ENCODE assay signal across 8 cellular contexts in genomic region chr22:37043828-37044538, GRCh38. TPM values are rescaled to one million over a fixed set of nuclear protein-coding genes. Genes with fewer than 3 reads are reported as not detected.
A peak's percentile ranks its signal among the peaks of the same experiment; 100 is the strongest.
DNase-seq lines count a peak whose midpoint lies in the region; ATAC-seq and TF ChIP-seq lines count a peak whose summit lies in the region.

No MANE protein-coding gene starts in this region.

- POLR2A ChIA-PET in activated CD8-positive, alpha-beta T cell treated with anti-CD3 and anti-CD28 coated beads, Interleukin-2, amount 10 ng/mL, durations not matched to agents 7 days and 5 days (lab: Charles Lee): interaction anchor here (0.7 kb wide), 1 partner anchor 306 kb away, joined by 3 read pairs; no protein-coding TSS in a partner anchor

- CTCF ChIA-PET in activated CD8-positive, alpha-beta T cell treated with anti-CD3 and anti-CD28 coated beads, Interleukin-2, amount 10 ng/mL, durations not matched to agents 7 days and 5 days (lab: Charles Lee): interaction anchor here (0.7 to 3.3 kb wide), 28 partner anchors 8 to 287 kb away, joined by 3 to 18 read pairs (median 5); partner anchors contain the start of genes IFT27, KCTD17, NCF4 and RAC2

- peak; percentile 63 for ATAC-seq in GM19463 (IDR thresholded peaks at IDR 0.05; ENCODE audit: unreplicated experiment)
- ATAC-seq in activated CD8-positive, alpha-beta T cell treated with anti-CD3 and anti-CD28 coated beads, Interleukin-2, amount 10 ng/mL, durations not matched to agents 7 days and 5 days: peak; percentile 99
- ATAC-seq in GM19328 (IDR thresholded peaks at IDR 0.05; ENCODE audit: unreplicated experiment): no peak

- H3K9me3 Mint-ChIP-seq in activated CD8-positive, alpha-beta T cell treated with anti-CD3 and anti-CD28 coated beads, Interleukin-2, amount 10 ng/mL, durations not matched to agents 7 days and 5 days (ENCODE audit: insufficient read depth): no peaks in the 10 kb centered on the region
- H3K9me3 Mint-ChIP-seq in glutamatergic neuron (ENCODE audit: unreplicated experiment): peaks cover 22% of the 10 kb centered on the region

- TF ChIP-seq CTCF in glutamatergic neuron (IDR thresholded peaks at IDR 0.05; ENCODE audit: partially characterized antibody, unreplicated experiment): peak; percentile 62
- peak; percentile 72 for TF ChIP-seq CTCF in retinal pigment epithelial cell (conservative IDR thresholded peaks at IDR 0.05; ENCODE audit: low read depth, low read length)

- H4K20me1 ChIP-seq in BLaER1: no peaks in the 10 kb centered on the region

- H3K4me3 Mint-ChIP-seq in activated CD8-positive, alpha-beta T cell treated with anti-CD3 and anti-CD28 coated beads, Interleukin-2, amount 10 ng/mL, durations not matched to agents 7 days and 5 days: no peak overlapping the region
- peak overlapping the region; percentile 65 for H3K4me3 Mint-ChIP-seq in glutamatergic neuron (ENCODE audit: unreplicated experiment)

- H3K4me3 ChIP-seq in BLaER1 (no peak overlapping the region), retinal pigment epithelial cell (ENCODE audit: low read length) (no peak overlapping the region)

- H3K27me3 Mint-ChIP-seq in activated CD8-positive, alpha-beta T cell treated with anti-CD3 and anti-CD28 coated beads, Interleukin-2, amount 10 ng/mL, durations not matched to agents 7 days and 5 days (ENCODE audit: low read depth): peaks cover 9% of the 10 kb centered on the region
- H3K27me3 Mint-ChIP-seq in glutamatergic neuron (ENCODE audit: unreplicated experiment): peaks cover 7% of the 10 kb centered on the region

- H3K27ac Mint-ChIP-seq in activated CD8-positive, alpha-beta T cell treated with anti-CD3 and anti-CD28 coated beads, Interleukin-2, amount 10 ng/mL, durations not matched to agents 7 days and 5 days: no peak overlapping the region
- peak overlapping the region; percentile 90 for H3K27ac Mint-ChIP-seq in glutamatergic neuron (ENCODE audit: unreplicated experiment)

- peak overlapping the region; percentile 49 for H3K4me2 ChIP-seq in BLaER1

- H3K36me3 Mint-ChIP-seq in activated CD8-positive, alpha-beta T cell treated with anti-CD3 and anti-CD28 coated beads, Interleukin-2, amount 10 ng/mL, durations not matched to agents 7 days and 5 days (ENCODE audit: low read depth): no peaks in the 10 kb centered on the region
- H3K36me3 Mint-ChIP-seq in glutamatergic neuron (ENCODE audit: unreplicated experiment): no peaks in the 10 kb centered on the region

- DNase-seq in NCI-H2029 treated with DMSO at 0.1 percent for 48 hours (lab: John Stamatoyannopoulos, UW) (peak; percentile 47), glutamatergic neuron (peak; percentile 50), retinal pigment epithelial cell (ENCODE audit: low read depth) (no peak), NCI-H748 treated with DMSO at 0.1 percent for 48 hours (lab: John Stamatoyannopoulos, UW) (no peak)
- peak; percentile 72 for DNase-seq in activated CD8-positive, alpha-beta T cell treated with anti-CD3 and anti-CD28 coated beads, Interleukin-2, amount 10 ng/mL, durations not matched to agents 7 days and 5 days

- no peak overlapping the region for H3K9ac ChIP-seq in BLaER1

- H3K4me1 Mint-ChIP-seq in activated CD8-positive, alpha-beta T cell treated with anti-CD3 and anti-CD28 coated beads, Interleukin-2, amount 10 ng/mL, durations not matched to agents 7 days and 5 days (ENCODE audit: low read depth): peaks cover 23% of the 10 kb centered on the region
- H3K4me1 Mint-ChIP-seq in glutamatergic neuron (ENCODE audit: low read depth, unreplicated experiment): peaks cover 29% of the 10 kb centered on the region

- no peaks in the 10 kb centered on the region for H3K9me3 ChIP-seq in BLaER1

- peaks cover 47% of the 10 kb centered on the region for H3K4me1 ChIP-seq in BLaER1

- H3K27ac ChIP-seq in BLaER1: no peak overlapping the region

- H3K27me3 ChIP-seq in BLaER1: no peaks in the 10 kb centered on the region

- no peaks in the 10 kb centered on the region for H3K36me3 ChIP-seq in BLaER1

RNA-seq across cellular contexts. Expression of gene KCTD17, which starts 7.6 kb away (rescaled TPM):
- 10 to 100 TPM; 34.3 to 35.9 TPM for total RNA-seq in activated CD8-positive, alpha-beta T cell treated with anti-CD3 and anti-CD28 coated beads, Interleukin-2, amount 10 ng/mL, durations not matched to agents 7 days and 5 days
- 137 TPM for total RNA-seq in glutamatergic neuron (ENCODE audit: unreplicated experiment)

RNA-seq across cellular contexts. Expression of gene MPST, which starts 24.4 kb away (rescaled TPM):
- 10 to 100 TPM; 28.5 to 33.6 TPM for total RNA-seq in activated CD8-positive, alpha-beta T cell treated with anti-CD3 and anti-CD28 coated beads, Interleukin-2, amount 10 ng/mL, durations not matched to agents 7 days and 5 days
- total RNA-seq in glutamatergic neuron (ENCODE audit: unreplicated experiment): 58.8 TPM

RNA-seq across cellular contexts. Expression of gene TST, which starts 24.7 kb away (rescaled TPM):
- total RNA-seq in activated CD8-positive, alpha-beta T cell treated with anti-CD3 and anti-CD28 coated beads, Interleukin-2, amount 10 ng/mL, durations not matched to agents 7 days and 5 days: 1 to 10 TPM; 8.3 to 9.4 TPM
- total RNA-seq in glutamatergic neuron (ENCODE audit: unreplicated experiment): 10.4 TPM

Comparison
In these comparisons a context has a peak if more than half of its experiments do, and no peak if none do; other contexts are left out.
1. DNase-seq: peak in NCI-H2029 treated with DMSO at 0.1 percent for 48 hours (single experiment), activated CD8-positive, alpha-beta T cell treated with anti-CD3 and anti-CD28 coated beads, Interleukin-2, amount 10 ng/mL, durations not matched to agents 7 days and 5 days (single experiment) and glutamatergic neuron (single experiment); none in retinal pigment epithelial cell (single experiment) and NCI-H748 treated with DMSO at 0.1 percent for 48 hours (single experiment).